In genomic region chr13:41193919-41194824, GRCh38 we compare ENCODE assay signal across 1 cellular context.
A peak's percentile ranks its signal among the peaks of the same experiment; 100 is the strongest.
TF ChIP-seq lines count a peak whose summit lies in the region.

Gene KBTBD7, minus strand, starts transcription at chr13:41194569. Its CDS starts 312 bp downstream, at chr13:41194257.

TF ChIP-seq in K562, 482 proteins besides CTCF, POLR2A, EP300 and RAD21 (continued from another document and continues in another):
- 0 out of 2 replicates have a peak, but pooled peaks have one; percentile 26 for TF ChIP-seq ARID4B (CRISPR knock-in tag; IDR thresholded peaks at IDR 0.05)
- TF ChIP-seq TBP (optimal IDR thresholded peaks at IDR 0.05; ENCODE audit: low read depth, low read length): peak; percentile 60
- peak; percentile 84 for TF ChIP-seq EP400 (IDR thresholded peaks at IDR 0.05)
- TF ChIP-seq GABPB1 (CRISPR knock-in tag; IDR thresholded peaks at IDR 0.05): peak; percentile 55; the same call in 1 of the 2 replicates
- TF ChIP-seq SIX5 (IDR thresholded peaks at IDR 0.05; ENCODE audit: borderline replicate concordance in 1 of 2, insufficient read depth in 1 of 2, low read depth in 1 of 2, low read length in 2 of 2): peak; percentile 89 to 96
- TF ChIP-seq RBFOX2 (IDR thresholded peaks at IDR 0.05; ENCODE audit: low read depth, low read length): peak; percentile 90
- no peak for TF ChIP-seq SMAD2 (IDR thresholded peaks at IDR 0.05; ENCODE audit: low read depth, low read length)
- TF ChIP-seq KDM5B (IDR thresholded peaks at IDR 0.05; ENCODE audit: insufficient replicate concordance, low read depth, low read length): peak; percentile 61
- peak; percentile 41; the same call in 1 of the 2 replicates for TF ChIP-seq GMEB1 (CRISPR knock-in tag; IDR thresholded peaks at IDR 0.05)
- TF ChIP-seq MTA3 (IDR thresholded peaks at IDR 0.05; ENCODE audit: borderline replicate concordance): peak; percentile 81; the same call in 1 of the 2 replicates
- peak; percentile 96; the same call in 1 of the 2 replicates for TF ChIP-seq ETS1 (conservative IDR thresholded peaks at IDR 0.05; ENCODE audit: control insufficient read depth, low read depth, low read length)
- peak; percentile 41 to 49; a peak in 2 of 4 replicates for TF ChIP-seq NRF1 (conservative IDR thresholded peaks at IDR 0.05 in 1 of 2, IDR thresholded peaks at IDR 0.05 in 1 of 2)
- peak; percentile 32; the same call in 1 of the 2 replicates for TF ChIP-seq ELF1 (tag; IDR thresholded peaks at IDR 0.05)
- TF ChIP-seq CHD2 (IDR thresholded peaks at IDR 0.05; ENCODE audit: low read depth, low read length): peak; percentile 91
- TF ChIP-seq TEAD1 (CRISPR knock-in tag; IDR thresholded peaks at IDR 0.05): 0 out of 4 replicates have a peak, but pooled peaks have one; percentile 42 to 70
- TF ChIP-seq XRCC5 (IDR thresholded peaks at IDR 0.05; ENCODE audit: low read depth, low read length): 0 out of 2 replicates have a peak, but pooled peaks have one; percentile 25
- TF ChIP-seq MAX (CRISPR knock-in tag; IDR thresholded peaks at IDR 0.05): 0 out of 2 replicates have a peak, but pooled peaks have one; percentile 12
- TF ChIP-seq ZC3H4 (CRISPR knock-in tag; IDR thresholded peaks at IDR 0.05; ENCODE audit: borderline replicate concordance): no peak
- TF ChIP-seq ATF7 (IDR thresholded peaks at IDR 0.05): peak; percentile 57; the same call in 1 of the 2 replicates
- no peak for TF ChIP-seq CBFA2T3 (IDR thresholded peaks at IDR 0.05)
- no peak for TF ChIP-seq CBX3 (IDR thresholded peaks at IDR 0.05; ENCODE audit: borderline replicate concordance in 1 of 2, low read length in 2 of 2)
- peak; percentile 97 for TF ChIP-seq EGR1 (conservative IDR thresholded peaks at IDR 0.05)
- peak in 2 of 3 experiments; percentile 27 to 36 for TF ChIP-seq YY1 (IDR thresholded peaks at IDR 0.05; ENCODE audit: borderline replicate concordance in 1 of 3, control insufficient read depth in 1 of 3, extremely low read depth in 1 of 3, insufficient read depth in 3 of 3, insufficient read length in 1 of 3, insufficient replicate concordance in 2 of 3, low read depth in 1 of 3, low read length in 2 of 3)
- TF ChIP-seq MGA (IDR thresholded peaks at IDR 0.05): peak; percentile 87
- peak; percentile 70; the same call in 1 of the 2 replicates for TF ChIP-seq ZNF395 (CRISPR knock-in tag; IDR thresholded peaks at IDR 0.05)
- TF ChIP-seq JUN (IDR thresholded peaks at IDR 0.05; ENCODE audit: borderline replicate concordance, low read depth, low read length): peak; percentile 66; the same call in 1 of the 2 replicates
- TF ChIP-seq JUN (CRISPR knock-in tag; IDR thresholded peaks at IDR 0.05; ENCODE audit: borderline replicate concordance): no peak
- TF ChIP-seq MAZ (CRISPR knock-in tag; conservative IDR thresholded peaks at IDR 0.05 in 1 of 2, IDR thresholded peaks at IDR 0.05 in 1 of 2): peak; percentile 84 to 85
- TF ChIP-seq HNRNPUL1 (IDR thresholded peaks at IDR 0.05; ENCODE audit: low read length): no peak
- peak in 1 of 2 experiments; percentile 73; a peak in 2 of 4 replicates for TF ChIP-seq BCLAF1 (IDR thresholded peaks at IDR 0.05; ENCODE audit: borderline replicate concordance in 1 of 2, control insufficient read depth in 1 of 2, low read depth in 2 of 2, low read length in 1 of 2)
- peak; percentile 82 for TF ChIP-seq CREM (IDR thresholded peaks at IDR 0.05; ENCODE audit: low read depth)
